ENCODE assay signal across 6 cellular contexts in the genomic region with DNA sequence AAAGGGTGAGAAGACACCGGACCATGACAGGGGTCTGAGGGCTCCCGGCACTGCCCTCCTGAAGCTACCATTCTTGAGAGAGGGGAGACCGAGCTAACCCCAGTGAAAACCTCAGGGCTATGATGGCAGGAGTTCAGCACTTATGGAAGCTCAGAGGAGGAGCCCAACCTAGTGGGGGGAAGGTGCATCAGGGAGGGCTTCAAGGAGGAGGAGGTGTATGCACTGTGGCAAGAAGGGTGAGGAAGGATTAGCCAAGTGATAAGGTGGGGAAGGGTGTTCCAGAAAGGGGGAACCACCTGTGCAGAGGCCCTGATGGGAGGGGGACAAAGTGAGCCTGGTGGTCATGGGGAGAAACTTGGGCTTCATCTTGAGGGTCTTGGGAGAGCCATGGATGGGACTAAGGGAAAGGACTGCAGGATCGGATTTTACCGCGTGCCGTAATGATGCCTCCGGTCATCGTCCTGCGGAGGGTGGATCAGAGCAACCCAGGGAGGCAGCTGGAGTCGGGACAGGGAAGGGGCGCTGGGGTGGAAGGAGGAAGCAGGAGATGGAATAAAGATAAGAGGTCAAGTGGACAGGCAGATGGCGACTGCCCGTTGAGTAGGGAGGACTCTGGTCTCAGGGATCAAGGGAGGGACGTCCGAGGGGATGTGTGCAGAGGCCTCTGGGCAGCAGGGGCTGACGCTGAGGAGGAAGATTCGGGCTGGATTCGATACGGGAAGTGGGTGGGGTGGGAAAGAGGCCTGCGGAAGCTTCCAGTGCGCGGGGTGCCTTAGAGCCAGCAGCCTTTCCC. TPM values are rescaled to one million over a fixed set of nuclear protein-coding genes. Genes with fewer than 3 reads are reported as not detected.
DNase-seq lines count a peak whose midpoint lies in the region; ATAC-seq, FAIRE-seq and TF ChIP-seq lines count a peak whose summit lies in the region.

No MANE protein-coding gene starts in this region.

- no peak for TF ChIP-seq RAD21 in HCT116 (IDR thresholded peaks at IDR 0.05; ENCODE audit: low read depth)

- no peaks in the 10 kb centered on the region for H4K20me1 ChIP-seq in HCT116 (ENCODE audit: insufficient read depth)

- peak; percentile 32 for FAIRE-seq in bronchial epithelial cell (lab: Jason Lieb, UNC)

- TF ChIP-seq CTCF in HCT116 (IDR thresholded peaks at IDR 0.05 in 2 of 3, conservative IDR thresholded peaks at IDR 0.05 in 1 of 3; ENCODE audit: borderline replicate concordance in 1 of 3, insufficient read depth in 1 of 3, low read depth in 2 of 3, low read length in 2 of 3) (no peak), bronchial epithelial cell (IDR thresholded peaks at IDR 0.05; ENCODE audit: insufficient read depth, low read length, severe bottlenecking) (no peak)

- H3K9ac ChIP-seq in HCT116 (ENCODE audit: low read length): no peak overlapping the region

- H3K9me3 ChIP-seq in HCT116 (ENCODE audit: control insufficient read depth in 1 of 2, insufficient read depth in 1 of 2, low read depth in 1 of 2, low read length in 2 of 2): no peaks in the 10 kb centered on the region
- H3K9me3 ChIP-seq in neuron (ENCODE audit: low read length): peaks cover 4% of the 10 kb centered on the region

- H3K9me2 ChIP-seq in HCT116 (ENCODE audit: insufficient read depth): no peaks in the 10 kb centered on the region

- CTCF ChIA-PET in HCT116 (lab: Charles Lee): interaction anchor here (1.0 kb wide), 1 partner anchor 27 kb away, joined by 3 read pairs; the partner anchor contains the start of gene GGN

- no peak for TF ChIP-seq POLR2A in HCT116 (IDR thresholded peaks at IDR 0.05; ENCODE audit: borderline replicate concordance, extremely low read depth, insufficient read depth, insufficient read length)

- DNase-seq in HCT116 (ENCODE audit: low read depth, low spot score): no peak
- DNase-seq in bronchial epithelial cell (ENCODE audit: low read depth): no peak
- DNase-seq in GM03348 (ENCODE audit: low spot score): no peak

- POLR2A ChIA-PET in HCT116 (lab: Charles Lee): interaction anchor here (1.7 kb wide), 1 partner anchor 27 kb away, joined by 7 read pairs; the partner anchor contains the start of gene GGN

- H3K4me1 ChIP-seq in HCT116 (ENCODE audit: control insufficient read depth in 1 of 2, insufficient read depth in 2 of 2, low read length in 2 of 2): peaks cover 8 to 20% of the 10 kb centered on the region in 2 experiments; a peak in 3 of 4 replicates
- H3K4me1 ChIP-seq in neuron (ENCODE audit: insufficient read depth, low read length): no peaks in the 10 kb centered on the region

- no TSS peak for BruUV-seq in HCT116 (replicated peaks; lab: Mats Ljungman, UMichigan)

- intact Hi-C loops in HCT116 (cut with micrococcal nuclease): no loop called here

- H3K4me2 ChIP-seq in HCT116 (ENCODE audit: low read length): peak overlapping the region; percentile 99

- peaks cover 11% of the 10 kb centered on the region; the same call in 1 of the 2 replicates for H3K27me3 ChIP-seq in HCT116 (ENCODE audit: insufficient read depth, low read length)
- H3K27me3 ChIP-seq in bronchial epithelial cell (ENCODE audit: control insufficient read depth, insufficient read depth, low read length): peaks cover 17% of the 10 kb centered on the region
- H3K27me3 ChIP-seq in neuron (ENCODE audit: insufficient read depth, low read length): peaks cover 28% of the 10 kb centered on the region

- ATAC-seq in HCT116 (0 out of 2 replicates have a peak, but pooled peaks have one; percentile 0), HG03354 (IDR thresholded peaks at IDR 0.05; ENCODE audit: poor library complexity, severe bottlenecking, unreplicated experiment) (no peak), GM21367 (IDR thresholded peaks at IDR 0.05; ENCODE audit: unreplicated experiment) (no peak)

- H3K36me3 ChIP-seq in HCT116 (ENCODE audit: control insufficient read depth in 1 of 2, insufficient read depth in 2 of 2, low read length in 2 of 2) (no peaks in the 10 kb centered on the region), bronchial epithelial cell (ENCODE audit: control insufficient read depth, insufficient read depth, low read length) (no peaks in the 10 kb centered on the region), neuron (ENCODE audit: insufficient read depth, low read length) (no peaks in the 10 kb centered on the region)

- no peak overlapping the region for H2AFZ ChIP-seq in HCT116 (ENCODE audit: low read depth, low read length, poor library complexity, severe bottlenecking)
- H2AFZ ChIP-seq in neuron (ENCODE audit: low read depth, low read length): peak overlapping the region; percentile 99

- H3K4me3 ChIP-seq in HCT116 (replicated peaks in 1 of 2; ENCODE audit: low read depth in 1 of 2, low read length in 2 of 2) (peak overlapping the region; percentile 55 to 68), bronchial epithelial cell (ENCODE audit: low read depth, low read length) (peak overlapping the region; percentile 55), neuron (ENCODE audit: low read length) (peak overlapping the region; percentile 54)

- no peak overlapping the region for H3K27ac ChIP-seq in HCT116 (ENCODE audit: low read depth, low read length)

- no peaks in the 10 kb centered on the region for H3K79me2 ChIP-seq in HCT116 (ENCODE audit: insufficient read depth, low read length)

- RAD21 ChIA-PET in HCT116 (lab: Charles Lee; ENCODE audit: low non-redundant PET in 1 of 2, low total read pairs in 2 of 2, uncharacterized antibody in 2 of 2, unreplicated experiment in 2 of 2): no interaction called here

TF ChIP-seq in HCT116, 20 proteins besides CTCF, POLR2A, EP300 and RAD21:
- TF ChIP-seq JUND (IDR thresholded peaks at IDR 0.05) (no peak), CBX3 (IDR thresholded peaks at IDR 0.05; ENCODE audit: low read depth) (no peak), FOSL1 (IDR thresholded peaks at IDR 0.05; ENCODE audit: low read depth) (no peak), YY1 (IDR thresholded peaks at IDR 0.05; ENCODE audit: extremely low read depth, insufficient replicate concordance, low read depth, low read length) (no peak), SRF (IDR thresholded peaks at IDR 0.05; ENCODE audit: low read depth) (no peak), ZFX (IDR thresholded peaks at IDR 0.05) (no peak)
TF ChIP-seq in HCT116: peak in this region for 0.

RNA-seq across cellular contexts. Expression of gene PSMD8, which starts 13.3 kb away (rescaled TPM):
- total RNA-seq in HCT116 (2021; ENCODE audit: unreplicated experiment): 195 TPM
- polyA plus RNA-seq in HCT116 (2012): 287 and 325 TPM in 2 replicates
- 209 and 260 TPM in 2 replicates for total RNA-seq in bronchial epithelial cell

RNA-seq across cellular contexts. Expression of gene CATSPERG, which starts 25.4 kb away (rescaled TPM):
- total RNA-seq in HCT116 (2021; ENCODE audit: unreplicated experiment) (3.5 TPM), bronchial epithelial cell (3.5 and 5.0 TPM in 2 replicates)
- polyA plus RNA-seq in HCT116 (2012): 1.5 and 2.5 TPM in 2 replicates

RNA-seq across cellular contexts. Expression of gene GGN, which starts 26.8 kb away (rescaled TPM):
- total RNA-seq in HCT116 (2021; ENCODE audit: unreplicated experiment) (0.47 TPM), bronchial epithelial cell (under 0.01 and 0.13 TPM in 2 replicates)
- 0.52 and 1.2 TPM in 2 replicates for polyA plus RNA-seq in HCT116 (2012)

RNA-seq across cellular contexts. Expression of gene SPRED3, which starts 27.5 kb away (rescaled TPM):
- total RNA-seq in HCT116 (2021; ENCODE audit: unreplicated experiment): 3.4 TPM
- 1.7 and 2.3 TPM in 2 replicates for polyA plus RNA-seq in HCT116 (2012)
- total RNA-seq in bronchial epithelial cell: 0.13 and 0.26 TPM in 2 replicates

RNA-seq across cellular contexts. Expression of gene KCNK6, which starts 41.4 kb away (rescaled TPM):
- total RNA-seq in HCT116 (2021; ENCODE audit: unreplicated experiment) (11.0 TPM), bronchial epithelial cell (19.0 and 27.8 TPM in 2 replicates)
- polyA plus RNA-seq in HCT116 (2012): 11.4 and 12.1 TPM in 2 replicates
